8 cellular contexts compared by ENCODE assay signal in the genomic region with DNA sequence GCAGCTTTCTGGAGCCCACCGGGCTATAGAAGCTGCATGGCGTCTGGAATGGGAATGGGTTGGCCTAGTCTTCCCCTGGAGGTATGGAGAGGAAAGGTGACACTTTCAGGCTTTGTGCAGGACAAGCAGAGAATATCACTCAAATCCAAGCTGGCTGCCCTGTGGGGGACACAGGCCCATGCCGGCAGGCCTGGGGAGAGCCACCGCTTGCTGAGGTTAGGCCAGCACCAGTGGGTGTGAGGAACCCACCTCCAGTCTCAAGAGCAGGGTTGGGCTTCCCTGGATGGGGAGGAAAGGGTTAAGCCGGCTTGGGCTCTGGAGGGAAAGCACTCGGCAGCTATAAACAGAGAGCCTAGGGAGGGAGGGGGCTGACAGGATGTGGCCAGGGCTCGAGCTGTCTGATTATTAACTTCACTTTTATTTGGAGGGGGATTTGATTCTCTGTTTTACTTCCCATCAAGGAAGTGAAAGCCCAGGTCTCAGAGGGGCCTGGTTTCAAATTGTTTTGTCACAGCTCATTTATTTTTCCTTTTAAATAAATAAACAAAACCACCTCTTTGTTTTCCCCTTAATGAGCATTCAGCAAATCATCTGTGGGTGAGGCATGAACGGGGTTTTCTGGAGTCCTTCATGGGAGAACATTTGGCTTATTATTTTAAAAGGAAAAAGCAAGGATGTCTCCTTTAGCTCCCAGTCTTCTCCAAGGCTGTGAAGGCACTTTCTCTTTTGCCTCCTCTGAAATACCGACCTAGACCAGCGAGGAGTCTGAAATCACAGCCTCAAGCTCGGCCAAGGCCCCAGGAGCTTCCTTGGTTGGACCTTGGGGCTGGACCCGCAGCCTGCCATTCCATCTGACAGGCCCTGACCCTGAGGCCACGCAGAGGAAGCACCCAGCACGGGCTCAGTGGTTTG. TPM values are rescaled to one million over a fixed set of nuclear protein-coding genes. Genes with fewer than 3 reads are reported as not detected.
A peak's percentile ranks its signal among the peaks of the same experiment; 100 is the strongest.
DNase-seq lines count a peak whose midpoint lies in the region; ATAC-seq, FAIRE-seq and TF ChIP-seq lines count a peak whose summit lies in the region.

No MANE protein-coding gene starts in this region.

- peak; percentile 89 for FAIRE-seq in G401.6 (lab: Jason Lieb, UNC)

- peak overlapping the region; percentile 76 for H3K4me3 Mint-ChIP-seq in activated naive CD4-positive, alpha-beta T cell treated with anti-CD3 and anti-CD28 coated beads for 36 hours

- H3K27me3 Mint-ChIP-seq in activated naive CD4-positive, alpha-beta T cell treated with anti-CD3 and anti-CD28 coated beads for 36 hours (ENCODE audit: low read depth): no peaks in the 10 kb centered on the region

- H3K4me1 Mint-ChIP-seq in activated naive CD4-positive, alpha-beta T cell treated with anti-CD3 and anti-CD28 coated beads for 36 hours (ENCODE audit: low read depth): peaks cover 65% of the 10 kb centered on the region

- peak overlapping the region; percentile 51 for H3K9ac ChIP-seq in NT2/D1 (ENCODE audit: insufficient read length, low read depth)

- H3K27ac ChIP-seq in heart left ventricle: peak overlapping the region; percentile 96 to 100 (median 98)
- H3K27ac ChIP-seq in psoas muscle: peak overlapping the region; percentile 99

- intact Hi-C loops in activated naive CD4-positive, alpha-beta T cell treated with anti-CD3 and anti-CD28 coated beads for 36 hours (cut with micrococcal nuclease): loop anchor here (1.0 to 10.0 kb wide), 9 partner anchors 18 to 997 kb away; a partner anchor contains a TSS
- intact Hi-C loops in heart left ventricle (cut with DNase I) (loop anchor here in 8 of 10 donors (1.0 to 10.0 kb wide), 11 partner anchors 18 to 977 kb away; no protein-coding TSS in a partner anchor), psoas muscle (cut with DNase I) (loop anchor here (5.0 to 10.0 kb wide), 3 partner anchors 440 to 727 kb away; no protein-coding TSS in a partner anchor)

- WGBS in heart left ventricle, 4 donors: 20 to 31% (median 28%) methylated on average over 14 of the region's 14 CpGs
- WGBS in psoas muscle, 3 donors: 18 to 27% (median 22%) methylated on average over 14 of the region's 14 CpGs

- H3K27ac Mint-ChIP-seq in activated naive CD4-positive, alpha-beta T cell treated with anti-CD3 and anti-CD28 coated beads for 36 hours: peak overlapping the region; percentile 95

- ATAC-seq in GM21825 (IDR thresholded peaks at IDR 0.05; ENCODE audit: unreplicated experiment): peak; percentile 41
- peak in 2 of 4 donors; percentile 17 to 36 for ATAC-seq in heart left ventricle
- peak in 1 of 4 donors; percentile 7 for ATAC-seq in psoas muscle
- no peak for ATAC-seq in GM18520 (IDR thresholded peaks at IDR 0.05; ENCODE audit: unreplicated experiment)

- H3K9me3 ChIP-seq in NT2/D1 (ENCODE audit: insufficient read depth, low read length) (no peaks in the 10 kb centered on the region), heart left ventricle (no peaks in the 10 kb centered on the region), psoas muscle (no peaks in the 10 kb centered on the region)

- no peak for TF ChIP-seq POLR2A in heart left ventricle (IDR thresholded peaks at IDR 0.05)

- H3K4me3 ChIP-seq in NT2/D1 (ENCODE audit: insufficient read length, low read depth): no peak overlapping the region
- peak overlapping the region in 7 of 12 donors; percentile 4 to 70 (median 26) for H3K4me3 ChIP-seq in heart left ventricle
- peak overlapping the region; percentile 72 for H3K4me3 ChIP-seq in psoas muscle

- DNase-seq in NT2/D1 (ENCODE audit: low read depth, low spot score) (no peak), heart left ventricle (peak in 3 of 5 donors; percentile 51 to 73 (median 65)), psoas muscle (peak in 1 of 2 donors; percentile 64), NCI-H128 (lab: John Stamatoyannopoulos, UW; ENCODE audit: unreplicated experiment) (no peak)
- DNase-seq in activated naive CD4-positive, alpha-beta T cell treated with anti-CD3 and anti-CD28 coated beads for 36 hours: peak; percentile 80

- H3K36me3 ChIP-seq in NT2/D1 (ENCODE audit: insufficient read depth, insufficient read length, low read length) (no peaks in the 10 kb centered on the region), heart left ventricle (no peaks in the 10 kb centered on the region), psoas muscle (ENCODE audit: insufficient read depth in 1 of 2, low read depth in 1 of 2) (no peaks in the 10 kb centered on the region)

- peaks cover 21% of the 10 kb centered on the region for H3K4me1 ChIP-seq in NT2/D1 (ENCODE audit: insufficient read depth, insufficient read length)
- peaks cover 0 to 55% (median 36%) of the 10 kb centered on the region in 12 donors for H3K4me1 ChIP-seq in heart left ventricle
- peaks cover 23% of the 10 kb centered on the region for H3K4me1 ChIP-seq in psoas muscle

- CTCF ChIA-PET in activated naive CD4-positive, alpha-beta T cell treated with anti-CD3 and anti-CD28 coated beads for 36 hours (lab: Charles Lee): interaction anchor here (0.7 to 13.2 kb wide), 13 partner anchors 11 to 567 kb away, joined by 3 to 270 read pairs (median 4); a partner anchor contains a TSS

- no peaks in the 10 kb centered on the region for H3K27me3 ChIP-seq in NT2/D1 (ENCODE audit: insufficient read depth, insufficient read length)
- no peaks in the 10 kb centered on the region for H3K27me3 ChIP-seq in heart left ventricle
- H3K27me3 ChIP-seq in psoas muscle (ENCODE audit: insufficient read depth in 3 of 3, low read length in 2 of 3): no peaks in the 10 kb centered on the region

- TF ChIP-seq CTCF in heart left ventricle (IDR thresholded peaks at IDR 0.05) (no peak), psoas muscle (IDR thresholded peaks at IDR 0.05) (no peak)

- no peaks in the 10 kb centered on the region for H3K9me3 Mint-ChIP-seq in activated naive CD4-positive, alpha-beta T cell treated with anti-CD3 and anti-CD28 coated beads for 36 hours

- H3K36me3 Mint-ChIP-seq in activated naive CD4-positive, alpha-beta T cell treated with anti-CD3 and anti-CD28 coated beads for 36 hours (ENCODE audit: low read depth): no peaks in the 10 kb centered on the region

RNA-seq across cellular contexts. Expression of a gene that starts 21.8 kb away (rescaled TPM):
- total RNA-seq in activated naive CD4-positive, alpha-beta T cell treated with anti-CD3 and anti-CD28 coated beads for 36 hours: 10 to 100 TPM; 76.8 to 85.1 TPM
- total RNA-seq in heart left ventricle: 100 to 1,000 TPM in 3 of 9 donors, 10 to 100 TPM in 6; 47.8 to 183 (median 68.9) TPM
- 10 to 100 TPM; 21.2 to 84.5 TPM for polyA plus RNA-seq in heart left ventricle
- 100 to 1,000 TPM in 3 of 4 donors, 10 to 100 TPM in 1; 59.4 to 225 (median 160) TPM for total RNA-seq in psoas muscle
- 100 to 1,000 TPM in 1 of 3 donors, 10 to 100 TPM in 2; 45.4 to 144 (median 46.8) TPM for polyA plus RNA-seq in psoas muscle

Comparison
In these comparisons a context has a peak if more than half of its experiments do, and no peak if none do; other contexts are left out.
1. DNase-seq: peak in activated naive CD4-positive, alpha-beta T cell treated with anti-CD3 and anti-CD28 coated beads for 36 hours (single experiment) and heart left ventricle (3 of 5); none in NT2/D1 (single experiment) and NCI-H128 (single experiment).